ENCODE assay signal across 28 cellular contexts in the genomic region with DNA sequence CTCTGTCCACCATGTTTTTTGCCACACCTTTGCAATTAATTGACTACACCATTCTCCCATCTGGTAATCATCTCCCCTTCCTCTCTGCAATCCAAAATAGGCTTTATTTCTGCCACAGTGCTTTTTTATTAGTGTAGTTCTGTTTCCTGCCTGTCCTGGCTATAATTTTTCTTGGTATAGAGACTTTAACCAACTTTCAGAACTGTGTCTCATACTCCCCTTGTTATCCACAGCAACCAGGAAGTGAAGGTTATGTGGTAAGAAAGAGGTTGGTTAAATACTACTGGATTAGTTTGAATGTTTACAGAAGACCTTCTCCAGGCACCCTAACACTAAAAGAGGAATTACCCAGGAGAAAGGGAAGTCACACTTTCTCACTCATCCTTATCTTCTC. TPM values are rescaled to one million over a fixed set of nuclear protein-coding genes. Genes with fewer than 3 reads are reported as not detected.
A peak's percentile ranks its signal among the peaks of the same experiment; 100 is the strongest.
DNase-seq lines count a peak whose midpoint lies in the region; ATAC-seq and TF ChIP-seq lines count a peak whose summit lies in the region.
"Had no signal": no experiment of that assay in that cellular context is flagged by ENCODE, and none has a peak within 500 bp of the region (broad histone marks: within the 10 kb centered on the region; RNA-seq: fewer than 3 reads in every experiment).

No MANE protein-coding gene starts in this region.

- ATAC-seq in natural killer cell treated with Interleukin-12 subunit alpha and Interleukin-12 subunit beta and Interleukin-15 and Interleukin-18, amount 100 ng/mL, for 72 hours: peak in 1 of 2 donors; percentile 39
- ATAC-seq in natural killer cell (no peak), upper lobe of left lung (ENCODE audit: low FRiP score in 2 of 2) (no peak)
- ATAC-seq: psoas muscle; stimulated activated naive CD8-positive, alpha-beta T cell treated with anti-CD3 and anti-CD28 coated beads, Interleukin-15, Interleukin-2, amounts not matched to agents 100 U/mL and 50 U/mL, for 24 hours had no signal

- H3K4me3 ChIP-seq in Caco-2 (ENCODE audit: low read depth, low read length) (no peak overlapping the region), upper lobe of left lung (no peak overlapping the region)
- H3K4me3 ChIP-seq: left ventricle myocardium inferior, PC-9, psoas muscle had no signal

- H3K36me3 Mint-ChIP-seq in natural killer cell treated with Interleukin-12 subunit alpha and Interleukin-12 subunit beta and Interleukin-15 and Interleukin-18, amount 100 ng/mL, for 72 hours: peaks cover 13% of the 10 kb centered on the region
- H3K36me3 Mint-ChIP-seq in natural killer cell (peaks cover 7% of the 10 kb centered on the region), Caco-2 (ENCODE audit: insufficient read depth, unreplicated experiment) (peaks cover 7% of the 10 kb centered on the region)
- H3K36me3 Mint-ChIP-seq: activated naive CD4-positive, alpha-beta T cell treated with anti-CD3 and anti-CD28 coated beads, Interleukin-2, amount 10 ng/mL, durations not matched to agents 7 days and 5 days had no signal

- POLR2A ChIA-PET in Caco-2 (lab: Charles Lee): no interaction called here

- TF ChIP-seq POLR2A in upper lobe of left lung (IDR thresholded peaks at IDR 0.05): no peak

- H3K27me3 ChIP-seq in Caco-2 (replicated peaks; ENCODE audit: control insufficient read depth, insufficient read depth, low read length) (no peaks in the 10 kb centered on the region), upper lobe of left lung (no peaks in the 10 kb centered on the region)

- TF ChIP-seq EP300 in upper lobe of left lung (IDR thresholded peaks at IDR 0.05): no peak

- no peaks in the 10 kb centered on the region for H3K9me3 ChIP-seq in Caco-2
- no peaks in the 10 kb centered on the region for H3K9me3 ChIP-seq in upper lobe of left lung
- H3K9me3 ChIP-seq: psoas muscle had no signal

- H3K4me1 Mint-ChIP-seq in natural killer cell treated with Interleukin-12 subunit alpha and Interleukin-12 subunit beta and Interleukin-15 and Interleukin-18, amount 100 ng/mL, for 72 hours (ENCODE audit: low read depth in 2 of 2): peaks cover 33 to 44% of the 10 kb centered on the region in 2 donors
- H3K4me1 Mint-ChIP-seq in natural killer cell: peaks cover 10 to 16% of the 10 kb centered on the region in 2 donors
- H3K4me1 Mint-ChIP-seq in Caco-2 (ENCODE audit: low read depth, unreplicated experiment): no peaks in the 10 kb centered on the region

- no TSS peak for BruUV-seq in Caco-2 (replicated peaks; lab: Mats Ljungman, UMichigan)

- intact Hi-C loops in natural killer cell (cut with micrococcal nuclease) (no loop called here), Caco-2 (cut with micrococcal nuclease; ENCODE audit: unreplicated experiment) (no loop called here)

- H3K4me3 Mint-ChIP-seq in natural killer cell treated with Interleukin-12 subunit alpha and Interleukin-12 subunit beta and Interleukin-15 and Interleukin-18, amount 100 ng/mL, for 72 hours: peak overlapping the region; percentile 42
- H3K4me3 Mint-ChIP-seq in natural killer cell (no peak overlapping the region), Caco-2 (ENCODE audit: unreplicated experiment) (no peak overlapping the region)
- H3K4me3 Mint-ChIP-seq: activated naive CD4-positive, alpha-beta T cell treated with anti-CD3 and anti-CD28 coated beads, Interleukin-2, amount 10 ng/mL, durations not matched to agents 7 days and 5 days; activated T-helper 1 cell treated with anti-CD3 and anti-CD28 coated beads, Interleukin-12 subunit alpha, Interleukin-12 subunit beta, Interleukin-2, Interleukin-4 antibody, amounts not matched to agents 30 ng/mL and 10 ng/mL and 1 ng/mL, durations not matched to agents 14 hours and 24 hours and 36 hours; B cell; CD8-positive, alpha-beta memory T cell had no signal

- H3K4me1 ChIP-seq in Caco-2: no peaks in the 10 kb centered on the region
- H3K4me1 ChIP-seq in upper lobe of left lung: no peaks in the 10 kb centered on the region
- H3K4me1 ChIP-seq: left ventricle myocardium inferior, psoas muscle had no signal

- H3K27ac ChIP-seq in upper lobe of left lung: no peak overlapping the region
- H3K27ac ChIP-seq: left ventricle myocardium inferior, PC-9, psoas muscle had no signal

- DNase-seq in natural killer cell treated with Interleukin-12 subunit alpha and Interleukin-12 subunit beta and Interleukin-15 and Interleukin-18, amount 100 ng/mL, for 72 hours (ENCODE audit: low spot score): no peak
- DNase-seq in natural killer cell (no peak), Kasumi-1 (lab: John Stamatoyannopoulos, UW) (peak; percentile 59 to 68), SKM-1 treated with dmso at 0.1 percent for 144 hours (lab: John Stamatoyannopoulos, UW; ENCODE audit: unreplicated experiment) (peak; percentile 92), GM19238 (ENCODE audit: insufficient read length, low spot score) (no peak), NCI-H774 (lab: John Stamatoyannopoulos, UW) (no peak), Caco-2 (no peak), upper lobe of left lung (no peak)
- DNase-seq: activated CD4-positive, CD25-positive, alpha-beta regulatory T cell; activated CD8-positive, alpha-beta memory T cell treated with anti-CD3 and anti-CD28 coated beads, Interleukin-2, amount 50 U/mL, for 4 hours; activated naive CD4-positive, alpha-beta T cell treated with anti-CD3 and anti-CD28 coated beads, Interleukin-2, amount 10 ng/mL, durations not matched to agents 7 days and 5 days; amygdala; CD8-positive, alpha-beta memory T cell; DMS53; effector CD8-positive, alpha-beta T cell; GDM1; islet precursor cell; left ventricle myocardium inferior; NCI-H1436 treated with DMSO at 0.1 percent for 48 hours; NCI-H2107; PC-9; psoas muscle; Right ventricle myocardium superior; stimulated activated CD4-positive, alpha-beta T cell treated with anti-CD3 and anti-CD28 coated beads, Interleukin-15, amount 100 ng/mL, for 24 hours; stimulated activated naive CD8-positive, alpha-beta T cell treated with anti-CD3 and anti-CD28 coated beads, Interleukin-15, Interleukin-2, amounts not matched to agents 100 U/mL and 50 U/mL, for 24 hours; T1000 had no signal

- H3K27me3 Mint-ChIP-seq in natural killer cell treated with Interleukin-12 subunit alpha and Interleukin-12 subunit beta and Interleukin-15 and Interleukin-18, amount 100 ng/mL, for 72 hours: no peaks in the 10 kb centered on the region
- H3K27me3 Mint-ChIP-seq in natural killer cell (ENCODE audit: low read depth in 2 of 2): no peaks in the 10 kb centered on the region
- H3K27me3 Mint-ChIP-seq in Caco-2 (ENCODE audit: insufficient read depth, unreplicated experiment): no peaks in the 10 kb centered on the region
- H3K27me3 Mint-ChIP-seq: activated naive CD4-positive, alpha-beta T cell treated with anti-CD3 and anti-CD28 coated beads, Interleukin-2, amount 10 ng/mL, durations not matched to agents 7 days and 5 days; B cell; CD8-positive, alpha-beta memory T cell had no signal

- CTCF ChIA-PET in Caco-2 (lab: Charles Lee): no interaction called here

- peak overlapping the region; percentile 2 to 31 for H3K27ac Mint-ChIP-seq in natural killer cell treated with Interleukin-12 subunit alpha and Interleukin-12 subunit beta and Interleukin-15 and Interleukin-18, amount 100 ng/mL, for 72 hours
- H3K27ac Mint-ChIP-seq in natural killer cell (no peak overlapping the region), Caco-2 (ENCODE audit: unreplicated experiment) (no peak overlapping the region)
- H3K27ac Mint-ChIP-seq: activated naive CD4-positive, alpha-beta T cell treated with anti-CD3 and anti-CD28 coated beads, Interleukin-2, amount 10 ng/mL, durations not matched to agents 7 days and 5 days; activated T-helper 1 cell treated with anti-CD3 and anti-CD28 coated beads, Interleukin-12 subunit alpha, Interleukin-12 subunit beta, Interleukin-2, Interleukin-4 antibody, amounts not matched to agents 30 ng/mL and 10 ng/mL and 1 ng/mL, durations not matched to agents 14 hours and 24 hours and 36 hours; B cell had no signal

- TF ChIP-seq CTCF in natural killer cell (IDR thresholded peaks at IDR 0.05): no peak
- no peak for TF ChIP-seq CTCF in Caco-2 (IDR thresholded peaks at IDR 0.05; ENCODE audit: insufficient read depth in 1 of 2, low read depth in 1 of 2, low read length in 1 of 2, severe bottlenecking in 1 of 2, unreplicated experiment in 1 of 2)
- no peak for TF ChIP-seq CTCF in upper lobe of left lung (IDR thresholded peaks at IDR 0.05)

- H3K36me3 ChIP-seq in Caco-2 (ENCODE audit: control insufficient read depth, insufficient read depth, low read length) (no peaks in the 10 kb centered on the region), upper lobe of left lung (no peaks in the 10 kb centered on the region)
- H3K36me3 ChIP-seq: left ventricle myocardium inferior had no signal

- H3K9me3 Mint-ChIP-seq in natural killer cell treated with Interleukin-12 subunit alpha and Interleukin-12 subunit beta and Interleukin-15 and Interleukin-18, amount 100 ng/mL, for 72 hours: peaks cover 10% of the 10 kb centered on the region
- peaks cover 0 to 4% of the 10 kb centered on the region in 2 donors for H3K9me3 Mint-ChIP-seq in natural killer cell
- peaks cover 10% of the 10 kb centered on the region for H3K9me3 Mint-ChIP-seq in Caco-2 (ENCODE audit: unreplicated experiment)

RNA-seq across cellular contexts. Expression of a gene that starts 17.8 kb away (rescaled TPM):
- total RNA-seq in natural killer cell treated with Interleukin-12 subunit alpha and Interleukin-12 subunit beta and Interleukin-15 and Interleukin-18, amount 100 ng/mL, for 72 hours: 100 to 1,000 TPM in 1 of 2 donors, 10 to 100 TPM in 1; 40.5 to 275 TPM
- total RNA-seq in natural killer cell: 1 to 10 TPM; 1.7 to 3.7 (median 2.9) TPM
- total RNA-seq in Caco-2 (2022): 1.3 and 1.7 TPM in 2 replicates
- total RNA-seq in upper lobe of left lung: 1 to 10 TPM in 3 of 6 donors, under 1 TPM in 3; 0.46 to 1.5 (median 0.90) TPM

Comparison
In these comparisons a context has a peak if more than half of its experiments do, and no peak if none do; other contexts are left out.
1. H3K27ac Mint-ChIP-seq: peak in natural killer cell treated with Interleukin-12 subunit alpha and Interleukin-12 subunit beta and Interleukin-15 and Interleukin-18, amount 100 ng/mL, for 72 hours (2 of 2); none in natural killer cell (0 of 2) and Caco-2 (single experiment).
2. RNA of a gene that starts 17.8 kb away (total RNA-seq): 40.5 to 275 TPM in natural killer cell treated with Interleukin-12 subunit alpha and Interleukin-12 subunit beta and Interleukin-15 and Interleukin-18, amount 100 ng/mL, for 72 hours; 1.7 to 3.7 TPM in natural killer cell, 1.3 to 1.7 TPM in Caco-2 and 0.46 to 1.5 TPM in upper lobe of left lung; every median in the first group is over 4 times any median in the second.
3. DNase-seq: peak in Kasumi-1 (2 of 2) and SKM-1 treated with dmso at 0.1 percent for 144 hours (single experiment); none in natural killer cell treated with Interleukin-12 subunit alpha and Interleukin-12 subunit beta and Interleukin-15 and Interleukin-18, amount 100 ng/mL, for 72 hours (single experiment), natural killer cell (single experiment), GM19238 (single experiment), NCI-H774 (single experiment), Caco-2 (0 of 2) and upper lobe of left lung (0 of 2).